ENCODE assay signal across 21 cellular contexts in genomic region chr1:42450081-42450480, GRCh38. TPM values are rescaled to one million over a fixed set of nuclear protein-coding genes. Genes with fewer than 3 reads are reported as not detected.
"Had no signal": no experiment of that assay in that cellular context is flagged by ENCODE, and none has a peak within 500 bp of the region (broad histone marks: within the 10 kb centered on the region; RNA-seq: fewer than 3 reads in every experiment).

No MANE protein-coding gene starts in this region.

- H3K27ac Mint-ChIP-seq: immature natural killer cell; memory B cell; natural killer cell treated with Interleukin-12 subunit alpha and Interleukin-12 subunit beta and Interleukin-15 and Interleukin-18, amount 100 ng/mL, for 72 hours; neural progenitor cell had no signal

- DNase-seq: colonic mucosa; dermis blood vessel endothelial cell; esophagus squamous epithelium; foreskin fibroblast; glutamatergic neuron; immature natural killer cell; left lung; lower lobe of right lung; midbrain; nucleus accumbens; ovary; sigmoid colon; stimulated activated CD4-positive, alpha-beta T cell treated with anti-CD3 and anti-CD28 coated beads, Interleukin-12 subunit alpha, Interleukin-12 subunit beta, amount 100 ng/mL, for 4 hours; trophoblast cell had no signal

- H3K4me3 Mint-ChIP-seq: immature natural killer cell; memory B cell; natural killer cell treated with Interleukin-12 subunit alpha and Interleukin-12 subunit beta and Interleukin-15 and Interleukin-18, amount 100 ng/mL, for 72 hours; neural progenitor cell had no signal

- H3K4me1 Mint-ChIP-seq: memory B cell, neural progenitor cell had no signal

- ATAC-seq: gastroesophageal sphincter, left lung, lower lobe of right lung had no signal

- H3K9me3 Mint-ChIP-seq: immature natural killer cell; memory B cell; natural killer cell treated with Interleukin-12 subunit alpha and Interleukin-12 subunit beta and Interleukin-15 and Interleukin-18, amount 100 ng/mL, for 72 hours; neural progenitor cell had no signal

- H3K27me3 ChIP-seq: colonic mucosa, esophagus squamous epithelium, gastroesophageal sphincter, left lung, neural progenitor cell, ovary, right atrium auricular region, sigmoid colon had no signal

- H3K36me3 ChIP-seq: colonic mucosa, esophagus squamous epithelium, gastroesophageal sphincter, left lung, lower lobe of right lung, neural progenitor cell, ovary, right atrium auricular region, sigmoid colon had no signal

- H3K4me3 ChIP-seq: colonic mucosa, esophagus squamous epithelium, gastroesophageal sphincter, left lung, lower lobe of right lung, neural progenitor cell, ovary, right atrium auricular region, sigmoid colon, skin epidermis had no signal

- FAIRE-seq: keratinocyte had no signal

- H3K36me3 Mint-ChIP-seq: immature natural killer cell; memory B cell; natural killer cell treated with Interleukin-12 subunit alpha and Interleukin-12 subunit beta and Interleukin-15 and Interleukin-18, amount 100 ng/mL, for 72 hours; neural progenitor cell had no signal

- H3K27me3 Mint-ChIP-seq: memory B cell had no signal

RNA-seq across cellular contexts. Expression of gene ZMYND12, which starts 5.7 kb away (rescaled TPM):
- total RNA-seq: natural killer cell treated with Interleukin-12 subunit alpha and Interleukin-12 subunit beta and Interleukin-15 and Interleukin-18, amount 100 ng/mL, for 72 hours had no signal
